ENCODE assay signal across 9 cellular contexts in the genomic region with DNA sequence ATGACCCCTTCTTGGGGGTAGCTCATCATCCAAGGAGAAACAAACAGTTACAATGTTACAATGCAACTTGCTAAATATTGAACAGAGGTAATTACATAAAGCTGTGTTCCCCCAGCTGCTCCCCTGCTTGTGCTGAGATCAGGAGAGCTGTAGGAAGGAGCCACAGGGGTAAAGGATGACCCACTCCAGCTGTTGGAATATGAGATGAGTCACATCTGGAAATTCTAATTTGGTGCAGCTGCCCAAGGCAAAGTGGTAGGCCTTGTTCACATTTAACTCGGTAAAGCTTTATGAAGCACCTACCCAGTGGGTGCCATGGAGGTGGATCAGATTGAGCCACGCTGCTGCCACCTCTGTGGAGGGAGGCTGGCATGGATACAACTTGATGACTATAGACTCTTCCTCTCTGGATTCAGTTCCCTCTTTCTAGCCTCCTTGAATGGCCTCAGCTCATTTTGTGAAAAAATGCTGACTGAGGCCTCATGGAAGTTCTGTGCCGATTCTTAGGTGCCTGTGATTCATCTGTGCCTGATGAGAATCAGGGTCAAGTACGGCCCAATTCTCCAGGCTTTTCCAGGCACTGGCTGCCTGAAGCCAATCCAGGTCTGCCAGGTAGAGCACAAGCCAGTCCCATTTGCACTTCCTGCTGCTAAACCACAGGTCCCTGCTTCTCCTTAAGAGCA. TPM values are rescaled to one million over a fixed set of nuclear protein-coding genes. Genes with fewer than 3 reads are reported as not detected.
DNase-seq lines count a peak whose midpoint lies in the region; ATAC-seq lines count a peak whose summit lies in the region.
"Had no signal": no experiment of that assay in that cellular context is flagged by ENCODE, and none has a peak within 500 bp of the region (broad histone marks: within the 10 kb centered on the region; RNA-seq: fewer than 3 reads in every experiment).

No MANE protein-coding gene starts in this region.

- ATAC-seq in left ventricle myocardium superior: peak; percentile 24
- no peak for ATAC-seq in GM18907 (IDR thresholded peaks at IDR 0.05; ENCODE audit: unreplicated experiment)

- CTCF ChIA-PET in activated naive CD4-positive, alpha-beta T cell treated with anti-CD3 and anti-CD28 coated beads, Interleukin-2, amount 10 ng/mL, durations not matched to agents 7 days and 5 days (lab: Charles Lee): interaction anchor here (0.7 to 2.7 kb wide), 3 partner anchors 12 to 67 kb away, joined by 3 to 17 read pairs (median 4); no protein-coding TSS in a partner anchor

- no peaks in the 10 kb centered on the region for H3K9me3 Mint-ChIP-seq in activated naive CD4-positive, alpha-beta T cell treated with anti-CD3 and anti-CD28 coated beads, Interleukin-2, amount 10 ng/mL, durations not matched to agents 7 days and 5 days
- H3K9me3 Mint-ChIP-seq: activated naive CD4-positive, alpha-beta T cell treated with anti-CD3 and anti-CD28 coated beads for 36 hours had no signal

- intact Hi-C loops in left ventricle myocardium superior (cut with micrococcal nuclease): no loop called here

- no peak overlapping the region for H3K4me3 Mint-ChIP-seq in activated naive CD4-positive, alpha-beta T cell treated with anti-CD3 and anti-CD28 coated beads, Interleukin-2, amount 10 ng/mL, durations not matched to agents 7 days and 5 days
- H3K4me3 Mint-ChIP-seq: activated naive CD4-positive, alpha-beta T cell treated with anti-CD3 and anti-CD28 coated beads for 36 hours had no signal

- peaks cover 34% of the 10 kb centered on the region for H3K36me3 Mint-ChIP-seq in activated naive CD4-positive, alpha-beta T cell treated with anti-CD3 and anti-CD28 coated beads, Interleukin-2, amount 10 ng/mL, durations not matched to agents 7 days and 5 days

- DNase-seq in Ammon's horn (ENCODE audit: low spot score): peak; percentile 42
- peak; percentile 37 for DNase-seq in RKO (ENCODE audit: low spot score)
- DNase-seq in left ventricle myocardium superior: no peak
- DNase-seq in activated naive CD4-positive, alpha-beta T cell treated with anti-CD3 and anti-CD28 coated beads, Interleukin-2, amount 10 ng/mL, durations not matched to agents 7 days and 5 days: no peak
- DNase-seq in SKM-1 (lab: John Stamatoyannopoulos, UW; ENCODE audit: unreplicated experiment): no peak
- DNase-seq: activated naive CD4-positive, alpha-beta T cell treated with anti-CD3 and anti-CD28 coated beads for 36 hours; NCI-H1436 treated with DMSO at 0.1 percent for 48 hours; PC-9 had no signal

- H3K27me3 Mint-ChIP-seq in activated naive CD4-positive, alpha-beta T cell treated with anti-CD3 and anti-CD28 coated beads, Interleukin-2, amount 10 ng/mL, durations not matched to agents 7 days and 5 days: no peaks in the 10 kb centered on the region

- H3K27ac Mint-ChIP-seq in activated naive CD4-positive, alpha-beta T cell treated with anti-CD3 and anti-CD28 coated beads, Interleukin-2, amount 10 ng/mL, durations not matched to agents 7 days and 5 days: no peak overlapping the region
- H3K27ac Mint-ChIP-seq: activated naive CD4-positive, alpha-beta T cell treated with anti-CD3 and anti-CD28 coated beads for 36 hours had no signal

- peaks cover 14% of the 10 kb centered on the region for H3K4me1 Mint-ChIP-seq in activated naive CD4-positive, alpha-beta T cell treated with anti-CD3 and anti-CD28 coated beads, Interleukin-2, amount 10 ng/mL, durations not matched to agents 7 days and 5 days

RNA-seq across cellular contexts. Expression of gene ZNF689, which starts 7.5 kb away (rescaled TPM):
- total RNA-seq in left ventricle myocardium superior: 4.8 TPM

RNA-seq across cellular contexts. Expression of gene ZNF785, which starts 17.2 kb away (rescaled TPM):
- total RNA-seq in left ventricle myocardium superior: 7.3 TPM

RNA-seq across cellular contexts. Expression of gene ZNF688, which starts 31.2 kb away (rescaled TPM):
- 10.0 TPM for total RNA-seq in left ventricle myocardium superior

RNA-seq across cellular contexts. Expression of gene ZNF764, which starts 44.6 kb away (rescaled TPM):
- 9.1 TPM for total RNA-seq in left ventricle myocardium superior

RNA-seq across cellular contexts. Expression of gene PRR14, which starts 48.0 kb away (rescaled TPM):
- total RNA-seq in left ventricle myocardium superior: 22.0 TPM

Comparison
In these comparisons a context has a peak if more than half of its experiments do, and no peak if none do; other contexts are left out.
1. DNase-seq: peak in Ammon's horn (single experiment) and RKO (single experiment); none in left ventricle myocardium superior (single experiment), activated naive CD4-positive, alpha-beta T cell treated with anti-CD3 and anti-CD28 coated beads, Interleukin-2, amount 10 ng/mL, durations not matched to agents 7 days and 5 days (single experiment) and SKM-1 (single experiment).